Comparison of ENCODE assay signal across 8 cellular contexts in genomic region chr20:38961530-38962043, GRCh38. TPM values are rescaled to one million over a fixed set of nuclear protein-coding genes. Genes with fewer than 3 reads are reported as not detected.
DNase-seq lines count a peak whose midpoint lies in the region; ATAC-seq and TF ChIP-seq lines count a peak whose summit lies in the region.

No MANE protein-coding gene starts in this region.

- H3K27me3 ChIP-seq in NT2/D1 (ENCODE audit: insufficient read depth, insufficient read length) (no peaks in the 10 kb centered on the region), testis (no peaks in the 10 kb centered on the region)

- H3K4me3 Mint-ChIP-seq in brain (peak overlapping the region; percentile 95 to 99 (median 96)), mesothelial cell of epicardium (peak overlapping the region; percentile 94)

- H3K36me3 ChIP-seq in NT2/D1 (ENCODE audit: insufficient read depth, insufficient read length, low read length), result peaks cover 19% of the 10 kb centered on the region
- no peaks in the 10 kb centered on the region for H3K36me3 ChIP-seq in testis (ENCODE audit: low read depth, missing control alignments)

- intact Hi-C loops in testis (cut with DNase I; ENCODE audit: low total_unique reads), result no loop called here

- H3K9me3 ChIP-seq in NT2/D1 (ENCODE audit: insufficient read depth, low read length) (no peaks in the 10 kb centered on the region), testis (no peaks in the 10 kb centered on the region)

- H3K4me1 ChIP-seq in NT2/D1 (ENCODE audit: insufficient read depth, insufficient read length), result no peaks in the 10 kb centered on the region
- no peaks in the 10 kb centered on the region for H3K4me1 ChIP-seq in testis

- TF ChIP-seq CTCF in GM12875 (IDR thresholded peaks at IDR 0.05; ENCODE audit: borderline replicate concordance, insufficient read depth, low read depth, low read length) (no peak), brain (conservative IDR thresholded peaks at IDR 0.05) (no peak), mesothelial cell of epicardium (IDR thresholded peaks at IDR 0.05; ENCODE audit: unreplicated experiment) (no peak), testis (IDR thresholded peaks at IDR 0.05) (peak in 1 of 3 experiments; percentile 11)

- in situ Hi-C loops in G401 (cut with HindIII; ENCODE audit: low sequenced_read_pairs), result no loop called here

- H3K27ac Mint-ChIP-seq in brain (peak overlapping the region; percentile 79 to 97 (median 95)), mesothelial cell of epicardium (peak overlapping the region; percentile 97)

- TF ChIP-seq POLR2A in testis (IDR thresholded peaks at IDR 0.05), result no peak

- H3K27ac ChIP-seq in testis, result peak overlapping the region; percentile 88 to 91

- H3K27me3 Mint-ChIP-seq in brain (peaks cover 10% of the 10 kb centered on the region), mesothelial cell of epicardium (ENCODE audit: low read depth) (no peaks in the 10 kb centered on the region)

- H3K9me3 Mint-ChIP-seq in brain (no peaks in the 10 kb centered on the region), mesothelial cell of epicardium (no peaks in the 10 kb centered on the region)

- WGBS in testis, 2 donors, result 7 to 9% methylated on average over 13 to 16 of the region's 16 CpGs

- ATAC-seq in HG02623 (IDR thresholded peaks at IDR 0.05; ENCODE audit: unreplicated experiment), result no peak

- H3K4me3 ChIP-seq in GM12875 (ENCODE audit: low read depth, low read length) (peak overlapping the region; percentile 68), NT2/D1 (ENCODE audit: insufficient read length, low read depth) (peak overlapping the region; percentile 97), testis (peak overlapping the region; percentile 88 to 96)

- H3K9ac ChIP-seq in NT2/D1 (ENCODE audit: insufficient read length, low read depth), result peak overlapping the region; percentile 87

- peaks cover 26% of the 10 kb centered on the region for H3K4me1 Mint-ChIP-seq in brain
- H3K4me1 Mint-ChIP-seq in mesothelial cell of epicardium, result peaks cover 19% of the 10 kb centered on the region

- H3K36me3 Mint-ChIP-seq in brain (peaks cover 14% of the 10 kb centered on the region), mesothelial cell of epicardium (peaks cover 6% of the 10 kb centered on the region)

- DNase-seq in NT2/D1 (ENCODE audit: low read depth, low spot score) (no peak), mesothelial cell of epicardium (ENCODE audit: low spot score in 2 of 2, unreplicated experiment in 2 of 2) (no peak), testis (no peak), EL (no peak), G401 (ENCODE audit: low spot score) (no peak)

RNA-seq across cellular contexts. Expression of gene DHX35, which starts 0.6 kb away (rescaled TPM):
- polyA plus RNA-seq in brain (ENCODE audit: insufficient read depth, low read depth, low replicate concordance) (9.7 TPM), testis (ENCODE audit: insufficient read depth, low read depth, low replicate concordance) (15.8 TPM)
- total RNA-seq in mesothelial cell of epicardium (15.2 to 16.7 TPM (median 15.9 TPM) in 3 replicates), testis (10 to 100 TPM; 26.0 to 31.2 TPM)
- total RNA-seq in G401 (2014; rRNA removed; shearing (Covaris generic)), result 14.5 and 19.8 TPM in 2 replicates

RNA-seq across cellular contexts. Expression of gene FAM83D, which starts 35.4 kb away (rescaled TPM):
- polyA plus RNA-seq in brain (ENCODE audit: insufficient read depth, low read depth, low replicate concordance) (30.7 TPM), testis (ENCODE audit: insufficient read depth, low read depth, low replicate concordance) (10.1 TPM)
- total RNA-seq in mesothelial cell of epicardium (10.2 to 11.5 TPM (median 10.8 TPM) in 3 replicates), testis (10 to 100 TPM; 13.1 to 13.7 TPM)
- 38.4 and 43.1 TPM in 2 replicates for total RNA-seq in G401 (2014; rRNA removed; shearing (Covaris generic))
